Comparison of ENCODE assay signal across 17 cellular contexts in the genomic region with DNA sequence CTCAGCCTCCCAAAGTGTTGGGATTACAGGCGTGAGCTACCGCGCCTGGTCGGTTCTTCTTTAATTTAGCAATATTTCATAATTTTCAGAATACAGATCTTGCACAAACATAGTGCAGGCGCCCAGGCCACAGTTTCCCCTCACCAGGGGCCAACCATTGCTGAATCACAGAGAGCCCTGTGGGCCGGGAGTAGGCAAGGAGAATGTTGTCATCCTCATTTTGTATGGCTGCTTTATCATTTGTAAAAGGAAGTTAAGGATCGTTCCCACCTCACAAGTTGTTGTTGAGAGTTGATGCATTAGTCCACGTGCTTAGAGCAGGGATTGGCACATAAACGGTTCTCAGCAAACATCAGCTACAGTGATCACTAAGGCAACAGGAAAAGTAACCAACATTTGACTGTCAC. TPM values are rescaled to one million over a fixed set of nuclear protein-coding genes. Genes with fewer than 3 reads are reported as not detected.
DNase-seq lines count a peak whose midpoint lies in the region; ATAC-seq and TF ChIP-seq lines count a peak whose summit lies in the region.
"Had no signal": no experiment of that assay in that cellular context is flagged by ENCODE, and none has a peak within 500 bp of the region (broad histone marks: within the 10 kb centered on the region; RNA-seq: fewer than 3 reads in every experiment).

No MANE protein-coding gene starts in this region.

- peak overlapping the region in 1 of 2 donors; percentile 75 for H3K27ac ChIP-seq in lung (ENCODE audit: low read depth in 1 of 2, low read length in 1 of 2)

- H3K4me1 Mint-ChIP-seq in dendritic cell treated with granulocyte-macrophage colony-stimulating factor and Interleukin-4, amounts not matched to agents 40 ng/mL and 50 ng/mL, for 4 days (ENCODE audit: low read depth) = peaks cover 53% of the 10 kb centered on the region

- H3K27me3 ChIP-seq in lung (ENCODE audit: control insufficient read depth, insufficient read depth) = no peaks in the 10 kb centered on the region

- no peaks in the 10 kb centered on the region for H3K4me1 ChIP-seq in lung (ENCODE audit: control insufficient read depth in 2 of 2, insufficient read depth in 2 of 2, low read length in 2 of 2)

- peak; percentile 94 to 95 for DNase-seq in AML-193 (lab: John Stamatoyannopoulos, UW)
- peak; percentile 96 for DNase-seq in MV-4-11 (lab: John Stamatoyannopoulos, UW)
- DNase-seq in lung (ENCODE audit: low spot score) = peak; percentile 61
- no peak for DNase-seq in activated T-cell treated with anti-CD3 and anti-CD28 coated beads, Interleukin-2, amount 50 U/mL, for 48 hours
- DNase-seq in inferior parietal cortex (ENCODE audit: extremely low spot score) = no peak
- DNase-seq in activated CD4-positive, CD25-positive, alpha-beta regulatory T cell (lab: John Stamatoyannopoulos, UW) = no peak
- DNase-seq in NCI-H526 treated with DMSO at 0.1 percent for 48 hours (lab: John Stamatoyannopoulos, UW) = no peak
- DNase-seq: activated CD4-positive, alpha-beta T cell treated with anti-CD3 and anti-CD28 coated beads, Interleukin-2, amount 50 U/mL, for 4 hours; activated naive CD8-positive, alpha-beta T cell treated with anti-CD3 and anti-CD28 coated beads, Interleukin-2, amount 10 ng/mL, durations not matched to agents 7 days and 5 days; activated T-cell treated with anti-CD3 and anti-CD28 coated beads, Interleukin-2, amount 50 U/mL, for 4 hours; CD8-positive, alpha-beta T cell; NCI-H345 had no signal

- TF ChIP-seq CTCF in lung (IDR thresholded peaks at IDR 0.05; ENCODE audit: control extremely low read depth, extremely low read depth) = no peak

- no peaks in the 10 kb centered on the region for H3K36me3 ChIP-seq in lung (ENCODE audit: control insufficient read depth in 2 of 2, insufficient read depth in 2 of 2, low read length in 2 of 2)

- no peak overlapping the region for H3K4me3 ChIP-seq in lung
- H3K4me3 ChIP-seq: K562 had no signal

- 28 to 56% methylated on average over 9 of the region's 9 CpGs for WGBS in lung, 2 donors

- H3K36me3 Mint-ChIP-seq in dendritic cell treated with granulocyte-macrophage colony-stimulating factor and Interleukin-4, amounts not matched to agents 40 ng/mL and 50 ng/mL, for 4 days (ENCODE audit: low read depth) = no peaks in the 10 kb centered on the region
- H3K36me3 Mint-ChIP-seq: activated naive CD8-positive, alpha-beta T cell treated with anti-CD3 and anti-CD28 coated beads, Interleukin-2, amount 10 ng/mL, durations not matched to agents 7 days and 5 days; CD8-positive, alpha-beta T cell had no signal

- H3K4me3 Mint-ChIP-seq in dendritic cell treated with granulocyte-macrophage colony-stimulating factor and Interleukin-4, amounts not matched to agents 40 ng/mL and 50 ng/mL, for 4 days = no peak overlapping the region
- H3K4me3 Mint-ChIP-seq: activated naive CD8-positive, alpha-beta T cell treated with anti-CD3 and anti-CD28 coated beads, Interleukin-2, amount 10 ng/mL, durations not matched to agents 7 days and 5 days; activated T-cell treated with anti-CD3 and anti-CD28 coated beads, Interleukin-2, amount 50 U/mL, for 4 hours; CD8-positive, alpha-beta T cell; stimulated activated naive CD8-positive, alpha-beta T cell treated with anti-CD3 and anti-CD28 coated beads, Interleukin-15, Interleukin-2, amounts not matched to agents 100 ng/mL and 50 ng/mL, for 24 hours had no signal

- peaks cover 20% of the 10 kb centered on the region for H3K27me3 Mint-ChIP-seq in dendritic cell treated with granulocyte-macrophage colony-stimulating factor and Interleukin-4, amounts not matched to agents 40 ng/mL and 50 ng/mL, for 4 days
- H3K27me3 Mint-ChIP-seq: stimulated activated naive CD8-positive, alpha-beta T cell treated with anti-CD3 and anti-CD28 coated beads, Interleukin-15, Interleukin-2, amounts not matched to agents 100 ng/mL and 50 ng/mL, for 24 hours had no signal

- H3K9me3 ChIP-seq in lung (ENCODE audit: control insufficient read depth in 2 of 2, insufficient read depth in 1 of 2, low read length in 1 of 2) = no peaks in the 10 kb centered on the region

- H3K9me3 Mint-ChIP-seq in dendritic cell treated with granulocyte-macrophage colony-stimulating factor and Interleukin-4, amounts not matched to agents 40 ng/mL and 50 ng/mL, for 4 days = no peaks in the 10 kb centered on the region
- H3K9me3 Mint-ChIP-seq: activated naive CD8-positive, alpha-beta T cell treated with anti-CD3 and anti-CD28 coated beads, Interleukin-2, amount 10 ng/mL, durations not matched to agents 7 days and 5 days; activated T-cell treated with anti-CD3 and anti-CD28 coated beads, Interleukin-2, amount 50 U/mL, for 4 hours; CD8-positive, alpha-beta T cell; stimulated activated naive CD8-positive, alpha-beta T cell treated with anti-CD3 and anti-CD28 coated beads, Interleukin-15, Interleukin-2, amounts not matched to agents 100 ng/mL and 50 ng/mL, for 24 hours had no signal

- peak; percentile 64 for ATAC-seq in lung (ENCODE audit: insufficient read depth, low FRiP score)
- ATAC-seq: activated T-cell treated with anti-CD3 and anti-CD28 coated beads, Interleukin-2, amount 50 U/mL, for 4 hours; CD8-positive, alpha-beta T cell; K562 had no signal

- intact Hi-C loops in dendritic cell treated with granulocyte-macrophage colony-stimulating factor and Interleukin-4, amounts not matched to agents 40 ng/mL and 50 ng/mL, for 4 days (cut with micrococcal nuclease) = no loop called here

- H3K27ac Mint-ChIP-seq in dendritic cell treated with granulocyte-macrophage colony-stimulating factor and Interleukin-4, amounts not matched to agents 40 ng/mL and 50 ng/mL, for 4 days = peak overlapping the region; percentile 88
- H3K27ac Mint-ChIP-seq: activated naive CD8-positive, alpha-beta T cell treated with anti-CD3 and anti-CD28 coated beads, Interleukin-2, amount 10 ng/mL, durations not matched to agents 7 days and 5 days; CD8-positive, alpha-beta T cell; progenitor cell of endocrine pancreas; stimulated activated naive CD8-positive, alpha-beta T cell treated with anti-CD3 and anti-CD28 coated beads, Interleukin-15, Interleukin-2, amounts not matched to agents 100 ng/mL and 50 ng/mL, for 24 hours had no signal

RNA-seq across cellular contexts. Expression of a gene that starts 30.2 kb away (rescaled TPM):
- total RNA-seq in lung = 10 to 100 TPM in 1 of 2 donors, 1 to 10 TPM in 1; 8.6 to 10.2 TPM
- 1 to 10 TPM; 3.8 to 7.3 TPM for polyA plus RNA-seq in lung
- total RNA-seq: CD8-positive, alpha-beta T cell had no signal

RNA-seq across cellular contexts. Expression of a gene that starts 40.0 kb away (rescaled TPM):
- 10 to 100 TPM; 14.8 to 18.2 TPM for total RNA-seq in lung
- 10 to 100 TPM; 13.5 to 24.2 TPM for polyA plus RNA-seq in lung

RNA-seq across cellular contexts. Expression of a gene that starts 57.2 kb away (rescaled TPM):
- total RNA-seq in lung = 10 to 100 TPM in 1 of 2 donors, 1 to 10 TPM in 1; 2.7 to 12.6 TPM
- 10 to 100 TPM in 1 of 2 donors, 1 to 10 TPM in 1; 1.0 to 17.4 TPM for polyA plus RNA-seq in lung
- total RNA-seq: activated T-cell treated with anti-CD3 and anti-CD28 coated beads, Interleukin-2, amount 50 U/mL, for 4 hours; CD8-positive, alpha-beta T cell; kidney epithelial cell; progenitor cell of endocrine pancreas had no signal

Comparison
In these comparisons a context has a peak if more than half of its experiments do, and no peak if none do; other contexts are left out.
1. DNase-seq: peak in AML-193 (2 of 2), MV-4-11 (single experiment) and lung (single experiment); none in activated T-cell treated with anti-CD3 and anti-CD28 coated beads, Interleukin-2, amount 50 U/mL, for 48 hours (0 of 2), inferior parietal cortex (single experiment), activated CD4-positive, CD25-positive, alpha-beta regulatory T cell (0 of 4) and NCI-H526 treated with DMSO at 0.1 percent for 48 hours (single experiment).